2 cellular contexts compared by ENCODE assay signal in genomic region chr2:230829293-230829692, GRCh38.
TF ChIP-seq lines count a peak whose summit lies in the region.

No MANE protein-coding gene starts in this region.

TF ChIP-seq in WTC11, 78 proteins besides CTCF, POLR2A, EP300 and RAD21 (continued from another document):
- TF ChIP-seq AFF4 (CRISPR knock-in tag; IDR thresholded peaks at IDR 0.05; ENCODE audit: borderline replicate concordance) (0 out of 2 replicates have a peak, but pooled peaks have one; percentile 24), SMAD4 (CRISPR knock-in tag; IDR thresholded peaks at IDR 0.05) (no peak), ZNF512 (CRISPR knock-in tag; IDR thresholded peaks at IDR 0.05; ENCODE audit: borderline replicate concordance) (no peak)
TF ChIP-seq in WTC11: peak in this region for 1.

TF ChIP-seq in H1, 55 proteins besides CTCF, POLR2A, EP300 and RAD21 (continued from another document):
- no peak for TF ChIP-seq USF2 (IDR thresholded peaks at IDR 0.05; ENCODE audit: low read length)
